Comparison of ENCODE assay signal across 9 cellular contexts in genomic region chr2:84856785-84857184, GRCh38. TPM values are rescaled to one million over a fixed set of nuclear protein-coding genes. Genes with fewer than 3 reads are reported as not detected.
DNase-seq lines count a peak whose midpoint lies in the region; ATAC-seq lines count a peak whose summit lies in the region.
"Had no signal": no experiment of that assay in that cellular context is flagged by ENCODE, and none has a peak within 500 bp of the region (broad histone marks: within the 10 kb centered on the region; RNA-seq: fewer than 3 reads in every experiment).

No MANE protein-coding gene starts in this region.

- DNase-seq in activated T-cell treated with anti-CD3 and anti-CD28 coated beads for 24 hours (ENCODE audit: low read depth) (peak; percentile 42), activated T-cell treated with anti-CD3 and anti-CD28 coated beads for 4 hours (no peak), MV-4-11 (lab: John Stamatoyannopoulos, UW) (peak; percentile 91), DMS114 treated with DMSO at 0.1 percent for 48 hours (lab: John Stamatoyannopoulos, UW; ENCODE audit: unreplicated experiment) (no peak), NCI-H446 (lab: John Stamatoyannopoulos, UW) (no peak)
- DNase-seq: PC-3 had no signal

- H3K4me1 Mint-ChIP-seq in activated T-helper 17 cell treated with anti-CD3 and anti-CD28 coated beads, Interleukin-2, amount 50 U/mL, for 72 hours = peaks cover 83% of the 10 kb centered on the region
- peaks cover 92% of the 10 kb centered on the region for H3K4me1 Mint-ChIP-seq in stimulated activated naive CD8-positive, alpha-beta T cell treated with anti-CD3 and anti-CD28 coated beads, Interleukin-15, Interleukin-2, amounts not matched to agents 100 ng/mL and 50 ng/mL, for 24 hours (ENCODE audit: low read depth)

- H3K9me3 Mint-ChIP-seq in activated T-helper 17 cell treated with anti-CD3 and anti-CD28 coated beads, Interleukin-2, amount 50 U/mL, for 72 hours = peaks cover 6% of the 10 kb centered on the region
- H3K9me3 Mint-ChIP-seq in stimulated activated naive CD8-positive, alpha-beta T cell treated with anti-CD3 and anti-CD28 coated beads, Interleukin-15, Interleukin-2, amounts not matched to agents 100 ng/mL and 50 ng/mL, for 24 hours = peaks cover 14% of the 10 kb centered on the region

- peaks cover 21% of the 10 kb centered on the region for H3K36me3 Mint-ChIP-seq in activated T-helper 17 cell treated with anti-CD3 and anti-CD28 coated beads, Interleukin-2, amount 50 U/mL, for 72 hours (ENCODE audit: low read depth)
- peaks cover 45% of the 10 kb centered on the region for H3K36me3 Mint-ChIP-seq in stimulated activated naive CD8-positive, alpha-beta T cell treated with anti-CD3 and anti-CD28 coated beads, Interleukin-15, Interleukin-2, amounts not matched to agents 100 ng/mL and 50 ng/mL, for 24 hours (ENCODE audit: low read depth)

- H3K27ac Mint-ChIP-seq in activated T-helper 17 cell treated with anti-CD3 and anti-CD28 coated beads, Interleukin-2, amount 50 U/mL, for 72 hours = peak overlapping the region; percentile 82
- peak overlapping the region; percentile 92 for H3K27ac Mint-ChIP-seq in stimulated activated naive CD8-positive, alpha-beta T cell treated with anti-CD3 and anti-CD28 coated beads, Interleukin-15, Interleukin-2, amounts not matched to agents 100 ng/mL and 50 ng/mL, for 24 hours

- H3K4me3 Mint-ChIP-seq in activated T-helper 17 cell treated with anti-CD3 and anti-CD28 coated beads, Interleukin-2, amount 50 U/mL, for 72 hours = peak overlapping the region; percentile 71
- peak overlapping the region; percentile 72 for H3K4me3 Mint-ChIP-seq in stimulated activated naive CD8-positive, alpha-beta T cell treated with anti-CD3 and anti-CD28 coated beads, Interleukin-15, Interleukin-2, amounts not matched to agents 100 ng/mL and 50 ng/mL, for 24 hours

- ATAC-seq in activated T-helper 17 cell treated with anti-CD3 and anti-CD28 coated beads, Interleukin-2, amount 50 U/mL, for 72 hours (replicated peaks) = peak; percentile 92
- no peak for ATAC-seq in GM21381 (IDR thresholded peaks at IDR 0.05; ENCODE audit: unreplicated experiment)
- ATAC-seq: PC-3 had no signal

- no peaks in the 10 kb centered on the region for H3K27me3 Mint-ChIP-seq in activated T-helper 17 cell treated with anti-CD3 and anti-CD28 coated beads, Interleukin-2, amount 50 U/mL, for 72 hours
- H3K27me3 Mint-ChIP-seq in stimulated activated naive CD8-positive, alpha-beta T cell treated with anti-CD3 and anti-CD28 coated beads, Interleukin-15, Interleukin-2, amounts not matched to agents 100 ng/mL and 50 ng/mL, for 24 hours = no peaks in the 10 kb centered on the region

RNA-seq across cellular contexts. Expression of gene TRABD2A, which starts 24.1 kb away (rescaled TPM):
- total RNA-seq in activated T-helper 17 cell treated with anti-CD3 and anti-CD28 coated beads, Interleukin-2, amount 50 U/mL, for 72 hours = 10 to 100 TPM; 28.6 to 32.3 TPM

RNA-seq across cellular contexts. Expression of gene TMSB10, which starts 48.7 kb away (rescaled TPM):
- total RNA-seq in activated T-helper 17 cell treated with anti-CD3 and anti-CD28 coated beads, Interleukin-2, amount 50 U/mL, for 72 hours = 1,000 to 10,000 TPM; 2,616 to 3,068 TPM

Comparison
In these comparisons a context has a peak if more than half of its experiments do, and no peak if none do; other contexts are left out.
1. DNase-seq: peak in activated T-cell treated with anti-CD3 and anti-CD28 coated beads for 24 hours (single experiment) and MV-4-11 (single experiment); none in activated T-cell treated with anti-CD3 and anti-CD28 coated beads for 4 hours (single experiment), DMS114 treated with DMSO at 0.1 percent for 48 hours (single experiment) and NCI-H446 (0 of 2).